7 cellular contexts compared by ENCODE assay signal in genomic region chr15:58517682-58518525, GRCh38.
DNase-seq lines count a peak whose midpoint lies in the region; ATAC-seq and FAIRE-seq lines count a peak whose summit lies in the region.

No MANE protein-coding gene starts in this region.

- H3K9me3 Mint-ChIP-seq in activated T-helper 17 cell treated with anti-CD3 and anti-CD28 coated beads, Interleukin-2, amount 50 U/mL, for 72 hours, result no peaks in the 10 kb centered on the region
- H3K9me3 Mint-ChIP-seq in stimulated activated naive B cell treated with anti-CD40 and anti-IgM and Interleukin-4, amounts not matched to agents 10 μg/mL and 1 μg/mL and 100 μg/mL, for 72 hours, result peaks cover 7 to 8% of the 10 kb centered on the region in 2 donors

- ATAC-seq in GM19328 (IDR thresholded peaks at IDR 0.05; ENCODE audit: unreplicated experiment) (peak; percentile 67), HG03342 (IDR thresholded peaks at IDR 0.05; ENCODE audit: unreplicated experiment) (peak; percentile 62), HG03139 (IDR thresholded peaks at IDR 0.05; ENCODE audit: unreplicated experiment) (no peak)
- peak; percentile 42 for ATAC-seq in activated T-helper 17 cell treated with anti-CD3 and anti-CD28 coated beads, Interleukin-2, amount 50 U/mL, for 72 hours (replicated peaks)
- peak; percentile 86 to 92 for ATAC-seq in stimulated activated naive B cell treated with anti-CD40 and anti-IgM and Interleukin-4, amounts not matched to agents 10 μg/mL and 1 μg/mL and 100 μg/mL, for 72 hours (replicated peaks)

- H3K4me3 Mint-ChIP-seq in activated T-helper 17 cell treated with anti-CD3 and anti-CD28 coated beads, Interleukin-2, amount 50 U/mL, for 72 hours, result peak overlapping the region; percentile 13
- no peak overlapping the region for H3K4me3 Mint-ChIP-seq in stimulated activated naive B cell treated with anti-CD40 and anti-IgM and Interleukin-4, amounts not matched to agents 10 μg/mL and 1 μg/mL and 100 μg/mL, for 72 hours

- DNase-seq in stimulated activated naive B cell treated with anti-CD40 and anti-IgM and Interleukin-4, amounts not matched to agents 10 μg/mL and 1 μg/mL and 100 μg/mL, for 72 hours, result peak; percentile 24
- DNase-seq in NCI-H146 (lab: John Stamatoyannopoulos, UW) (no peak), frontal cortex (ENCODE audit: low spot score in 2 of 2) (no peak)

- peak overlapping the region; percentile 36 for H3K27ac Mint-ChIP-seq in activated T-helper 17 cell treated with anti-CD3 and anti-CD28 coated beads, Interleukin-2, amount 50 U/mL, for 72 hours
- H3K27ac Mint-ChIP-seq in stimulated activated naive B cell treated with anti-CD40 and anti-IgM and Interleukin-4, amounts not matched to agents 10 μg/mL and 1 μg/mL and 100 μg/mL, for 72 hours, result no peak overlapping the region

- no peaks in the 10 kb centered on the region for H3K36me3 Mint-ChIP-seq in activated T-helper 17 cell treated with anti-CD3 and anti-CD28 coated beads, Interleukin-2, amount 50 U/mL, for 72 hours (ENCODE audit: low read depth)
- H3K36me3 Mint-ChIP-seq in stimulated activated naive B cell treated with anti-CD40 and anti-IgM and Interleukin-4, amounts not matched to agents 10 μg/mL and 1 μg/mL and 100 μg/mL, for 72 hours, result peaks cover 2 to 3% of the 10 kb centered on the region in 2 donors

- no peaks in the 10 kb centered on the region for H3K27me3 Mint-ChIP-seq in activated T-helper 17 cell treated with anti-CD3 and anti-CD28 coated beads, Interleukin-2, amount 50 U/mL, for 72 hours
- H3K27me3 Mint-ChIP-seq in stimulated activated naive B cell treated with anti-CD40 and anti-IgM and Interleukin-4, amounts not matched to agents 10 μg/mL and 1 μg/mL and 100 μg/mL, for 72 hours, result peaks cover 0 to 8% of the 10 kb centered on the region in 2 donors

- FAIRE-seq in frontal cortex (lab: Jason Lieb, UNC), result no peak

- H3K4me1 Mint-ChIP-seq in activated T-helper 17 cell treated with anti-CD3 and anti-CD28 coated beads, Interleukin-2, amount 50 U/mL, for 72 hours, result peaks cover 20% of the 10 kb centered on the region
- peaks cover 45 to 66% of the 10 kb centered on the region in 2 donors for H3K4me1 Mint-ChIP-seq in stimulated activated naive B cell treated with anti-CD40 and anti-IgM and Interleukin-4, amounts not matched to agents 10 μg/mL and 1 μg/mL and 100 μg/mL, for 72 hours
